ENCODE assay signal across 15 cellular contexts in the genomic region with DNA sequence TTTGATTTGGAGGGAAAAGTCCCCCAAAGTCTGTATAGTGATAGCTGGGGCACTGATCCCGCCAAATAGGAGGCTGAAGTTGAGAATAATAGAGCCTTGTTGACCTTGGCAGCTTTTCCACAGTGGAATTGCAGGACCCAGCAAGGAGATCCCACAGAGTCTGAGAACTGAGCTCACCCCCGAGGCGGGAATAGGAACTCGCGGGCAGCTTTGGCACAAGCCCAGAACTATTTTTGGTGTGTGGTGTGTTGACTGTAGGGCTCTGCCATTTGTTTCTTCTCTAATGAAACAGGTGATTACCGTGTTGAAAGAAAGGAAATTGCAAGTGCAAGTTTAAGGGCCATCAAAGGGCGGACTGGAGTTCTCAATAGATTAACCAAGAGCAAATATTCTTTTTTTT. TPM values are rescaled to one million over a fixed set of nuclear protein-coding genes. Genes with fewer than 3 reads are reported as not detected.
DNase-seq lines count a peak whose midpoint lies in the region; ATAC-seq, FAIRE-seq and TF ChIP-seq lines count a peak whose summit lies in the region.
"Had no signal": no experiment of that assay in that cellular context is flagged by ENCODE, and none has a peak within 500 bp of the region (broad histone marks: within the 10 kb centered on the region; RNA-seq: fewer than 3 reads in every experiment).

No MANE protein-coding gene starts in this region.

- peak; percentile 96 for FAIRE-seq in endothelial cell of umbilical vein (lab: Jason Lieb, UNC)

- TF ChIP-seq EP300 in ovary (IDR thresholded peaks at IDR 0.05), result no peak

- POLR2A ChIA-PET in endothelial cell of umbilical vein (lab: Charles Lee), result no interaction called here

- peaks cover 14% of the 10 kb centered on the region for H3K4me1 Mint-ChIP-seq in stimulated activated effector memory CD8-positive, alpha-beta T cell treated with anti-CD3 and anti-CD28 coated beads, Interleukin-12 subunit alpha, Interleukin-12 subunit beta, amount 100 ng/mL, for 72 hours

- ATAC-seq in psoas muscle, result peak; percentile 90 to 94 (median 93)
- ATAC-seq in stimulated activated effector memory CD8-positive, alpha-beta T cell treated with anti-CD3 and anti-CD28 coated beads, Interleukin-12 subunit alpha, Interleukin-12 subunit beta, amount 100 ng/mL, for 72 hours, result no peak
- ATAC-seq: HCT116, WTC11 had no signal

- no peaks in the 10 kb centered on the region for H3K9me1 ChIP-seq in endothelial cell of umbilical vein (replicated peaks; ENCODE audit: control insufficient read depth, extremely low read depth, insufficient read depth, low read length)

- dilution Hi-C loops in endothelial cell of umbilical vein (cut with MboI; ENCODE audit: extremely low pct_ligation_motif_present, low sequenced_read_pairs), result no loop called here

- 17 to 22% (median 21%) methylated on average over 7 of the region's 7 CpGs for WGBS in psoas muscle, 3 donors
- 68 to 75% (median 70%) methylated on average over 7 of the region's 7 CpGs for WGBS in ovary, 3 donors

- intact Hi-C loops in endothelial cell of umbilical vein (cut with micrococcal nuclease), result no loop called here
- intact Hi-C loops in psoas muscle (cut with DNase I), result no loop called here
- intact Hi-C loops in ovary (cut with DNase I), result no loop called here

- BruUV-seq in endothelial cell of umbilical vein (replicated peaks; lab: Mats Ljungman, UMichigan), result no TSS peak

- H3K27me3 ChIP-seq in endothelial cell of umbilical vein (ENCODE audit: control insufficient read depth in 2 of 2, insufficient read depth in 2 of 2, low read length in 2 of 2) (no peaks in the 10 kb centered on the region), psoas muscle (ENCODE audit: insufficient read depth in 3 of 3, low read length in 2 of 3) (no peaks in the 10 kb centered on the region), ovary (no peaks in the 10 kb centered on the region)
- H3K27me3 ChIP-seq: tibial nerve had no signal

- H3K4me1 ChIP-seq in endothelial cell of umbilical vein (ENCODE audit: control insufficient read depth, extremely low read depth, insufficient read depth, low read length), result peaks cover 50% of the 10 kb centered on the region
- peaks cover 28% of the 10 kb centered on the region for H3K4me1 ChIP-seq in psoas muscle
- H3K4me1 ChIP-seq in ovary (ENCODE audit: insufficient read depth), result peaks cover 7% of the 10 kb centered on the region
- H3K4me1 ChIP-seq: prostate gland had no signal

- H3K4me3 ChIP-seq in endothelial cell of umbilical vein (replicated peaks in 1 of 3; ENCODE audit: insufficient read depth in 1 of 3, low read depth in 1 of 3, low read length in 3 of 3) (no peak overlapping the region), psoas muscle (no peak overlapping the region), ovary (no peak overlapping the region), foreskin fibroblast (ENCODE audit: low read depth in 1 of 2, low read length in 2 of 2) (no peak overlapping the region)
- H3K4me3 ChIP-seq: prostate gland, tibial nerve had no signal

- no peak overlapping the region for H2AFZ ChIP-seq in endothelial cell of umbilical vein (ENCODE audit: low read depth, low read length)

- no peak overlapping the region for H3K4me3 Mint-ChIP-seq in stimulated activated effector memory CD8-positive, alpha-beta T cell treated with anti-CD3 and anti-CD28 coated beads, Interleukin-12 subunit alpha, Interleukin-12 subunit beta, amount 100 ng/mL, for 72 hours
- H3K4me3 Mint-ChIP-seq: WTC11 had no signal

- H3K9me3 ChIP-seq in endothelial cell of umbilical vein (replicated peaks; ENCODE audit: control insufficient read depth, insufficient read depth, low read length) (no peaks in the 10 kb centered on the region), psoas muscle (no peaks in the 10 kb centered on the region), ovary (no peaks in the 10 kb centered on the region)
- H3K9me3 ChIP-seq: prostate gland, tibial nerve had no signal

- H3K27ac ChIP-seq in endothelial cell of umbilical vein (ENCODE audit: insufficient read depth, low read depth, low read length) (no peak overlapping the region), psoas muscle (peak overlapping the region; percentile 53), ovary (no peak overlapping the region)
- H3K27ac ChIP-seq: prostate gland, tibial nerve had no signal

- TF ChIP-seq CTCF in endothelial cell of umbilical vein (IDR thresholded peaks at IDR 0.05; ENCODE audit: extremely low read depth in 1 of 2, insufficient read depth in 1 of 2, low read depth in 1 of 2, low read length in 2 of 2) (peak in 1 of 2 donors; percentile 32), psoas muscle (IDR thresholded peaks at IDR 0.05) (no peak), ovary (IDR thresholded peaks at IDR 0.05) (no peak), foreskin fibroblast (IDR thresholded peaks at IDR 0.05; ENCODE audit: low read depth, low read length) (no peak)

- TF ChIP-seq POLR2A in endothelial cell of umbilical vein (IDR thresholded peaks at IDR 0.05; ENCODE audit: low read depth, low read length) (no peak), ovary (IDR thresholded peaks at IDR 0.05) (no peak)

- no peaks in the 10 kb centered on the region for H3K36me3 Mint-ChIP-seq in stimulated activated effector memory CD8-positive, alpha-beta T cell treated with anti-CD3 and anti-CD28 coated beads, Interleukin-12 subunit alpha, Interleukin-12 subunit beta, amount 100 ng/mL, for 72 hours
- H3K36me3 Mint-ChIP-seq: CD4-positive, CD25-positive, alpha-beta regulatory T cell; WTC11 had no signal

- no peaks in the 10 kb centered on the region for H4K20me1 ChIP-seq in endothelial cell of umbilical vein (replicated peaks; ENCODE audit: control insufficient read depth, extremely low read depth, insufficient read depth, low read length)

- H3K9ac ChIP-seq in endothelial cell of umbilical vein (replicated peaks; ENCODE audit: extremely low read depth, insufficient read depth, low read length), result no peak overlapping the region

- no peak overlapping the region for H3K27ac Mint-ChIP-seq in stimulated activated effector memory CD8-positive, alpha-beta T cell treated with anti-CD3 and anti-CD28 coated beads, Interleukin-12 subunit alpha, Interleukin-12 subunit beta, amount 100 ng/mL, for 72 hours
- H3K27ac Mint-ChIP-seq: CD4-positive, CD25-positive, alpha-beta regulatory T cell; WTC11 had no signal

- peaks cover 24% of the 10 kb centered on the region for H3K79me2 ChIP-seq in endothelial cell of umbilical vein (ENCODE audit: control insufficient read depth, insufficient read depth, low read length)

- DNase-seq in Kasumi-1 (lab: John Stamatoyannopoulos, UW), result peak; percentile 20 to 37
- peak; percentile 74 for DNase-seq in NCI-H774 (lab: John Stamatoyannopoulos, UW)
- peak; percentile 87 for DNase-seq in endothelial cell of umbilical vein (ENCODE audit: low read depth, low spot score)
- peak; percentile 68 to 82 for DNase-seq in psoas muscle
- DNase-seq in stimulated activated effector memory CD8-positive, alpha-beta T cell treated with anti-CD3 and anti-CD28 coated beads, Interleukin-12 subunit alpha, Interleukin-12 subunit beta, amount 100 ng/mL, for 72 hours (ENCODE audit: low spot score in 2 of 2), result no peak
- no peak for DNase-seq in ovary
- no peak for DNase-seq in AG08395 (ENCODE audit: low spot score)
- no peak for DNase-seq in foreskin fibroblast
- DNase-seq: activated T-cell treated with anti-CD3 and anti-CD28 coated beads, Interleukin-2, amount 50 U/mL, for 1 hour; CD4-positive, CD25-positive, alpha-beta regulatory T cell; cerebellar nuclear complex had no signal

- CTCF ChIA-PET in endothelial cell of umbilical vein (lab: Charles Lee), result interaction anchor here (1.8 kb wide), 1 partner anchor 9 kb away, joined by 9 read pairs; no protein-coding TSS in a partner anchor

- no peak overlapping the region for H3K4me2 ChIP-seq in endothelial cell of umbilical vein (ENCODE audit: insufficient read depth, low read length)

- H3K36me3 ChIP-seq in endothelial cell of umbilical vein (ENCODE audit: control insufficient read depth in 2 of 2, extremely low read depth in 1 of 2, insufficient read depth in 2 of 2, low read length in 2 of 2) (no peaks in the 10 kb centered on the region), psoas muscle (ENCODE audit: insufficient read depth in 1 of 2, low read depth in 1 of 2) (no peaks in the 10 kb centered on the region), ovary (no peaks in the 10 kb centered on the region)
- H3K36me3 ChIP-seq: prostate gland, tibial nerve had no signal

- H3K9me3 Mint-ChIP-seq in stimulated activated effector memory CD8-positive, alpha-beta T cell treated with anti-CD3 and anti-CD28 coated beads, Interleukin-12 subunit alpha, Interleukin-12 subunit beta, amount 100 ng/mL, for 72 hours, result no peaks in the 10 kb centered on the region

TF ChIP-seq in endothelial cell of umbilical vein, 7 proteins besides CTCF, POLR2A, EP300 and RAD21:
- no peak for TF ChIP-seq MYC (IDR thresholded peaks at IDR 0.05; ENCODE audit: low read depth, low read length)
- peak; percentile 20 for TF ChIP-seq POLR2AphosphoS5 (IDR thresholded peaks at IDR 0.05; ENCODE audit: insufficient read depth, low read depth, low read length)

RNA-seq across cellular contexts. Expression of gene SH3RF3, which starts 34.0 kb away (rescaled TPM):
- total RNA-seq in endothelial cell of umbilical vein, result 9.4 and 14.7 TPM in 2 replicates
- 3.8 and 3.9 TPM in 2 replicates for polyA plus RNA-seq in endothelial cell of umbilical vein
- polyA plus RNA-seq in endothelial cell of umbilical vein (2011; cell fraction: cytosol; rRNA removed), result 3.7 and 3.9 TPM in 2 replicates
- polyA plus RNA-seq in endothelial cell of umbilical vein (2011; cell fraction: nucleus; rRNA removed), result 7.4 and 8.1 TPM in 2 replicates
- 12.5 and 15.9 TPM in 2 replicates for polyA plus RNA-seq in endothelial cell of umbilical vein (2012)
- polyA minus RNA-seq in endothelial cell of umbilical vein, result 5.3 and 7.4 TPM in 2 replicates
- 1.6 TPM for polyA minus RNA-seq in endothelial cell of umbilical vein (2011; cell fraction: cytosol; rRNA and poly(A)+ RNA removed)
- 8.6 and 16.6 TPM in 2 replicates for polyA minus RNA-seq in endothelial cell of umbilical vein (2011; cell fraction: nucleus; rRNA and poly(A)+ RNA removed)
- total RNA-seq in psoas muscle, result 10 to 100 TPM in 2 of 4 donors, 1 to 10 TPM in 2; 6.8 to 27.0 (median 12.9) TPM
- 10 to 100 TPM in 1 of 3 donors, 1 to 10 TPM in 2; 4.6 to 15.6 (median 9.0) TPM for polyA plus RNA-seq in psoas muscle
- 10 to 100 TPM in 1 of 7 donors, 1 to 10 TPM in 6; 2.7 to 10.1 (median 5.2) TPM for total RNA-seq in ovary
- 1 to 10 TPM; 3.6 to 4.0 TPM for polyA plus RNA-seq in ovary

Comparison
In these comparisons a context has a peak if more than half of its experiments do, and no peak if none do; other contexts are left out.
1. DNase-seq: peak in Kasumi-1 (2 of 2), NCI-H774 (single experiment), endothelial cell of umbilical vein (single experiment) and psoas muscle (2 of 2); none in stimulated activated effector memory CD8-positive, alpha-beta T cell treated with anti-CD3 and anti-CD28 coated beads, Interleukin-12 subunit alpha, Interleukin-12 subunit beta, amount 100 ng/mL, for 72 hours (0 of 2), ovary (0 of 5), AG08395 (single experiment) and foreskin fibroblast (0 of 2).